1 cellular context compared by ENCODE assay signal in the genomic region with DNA sequence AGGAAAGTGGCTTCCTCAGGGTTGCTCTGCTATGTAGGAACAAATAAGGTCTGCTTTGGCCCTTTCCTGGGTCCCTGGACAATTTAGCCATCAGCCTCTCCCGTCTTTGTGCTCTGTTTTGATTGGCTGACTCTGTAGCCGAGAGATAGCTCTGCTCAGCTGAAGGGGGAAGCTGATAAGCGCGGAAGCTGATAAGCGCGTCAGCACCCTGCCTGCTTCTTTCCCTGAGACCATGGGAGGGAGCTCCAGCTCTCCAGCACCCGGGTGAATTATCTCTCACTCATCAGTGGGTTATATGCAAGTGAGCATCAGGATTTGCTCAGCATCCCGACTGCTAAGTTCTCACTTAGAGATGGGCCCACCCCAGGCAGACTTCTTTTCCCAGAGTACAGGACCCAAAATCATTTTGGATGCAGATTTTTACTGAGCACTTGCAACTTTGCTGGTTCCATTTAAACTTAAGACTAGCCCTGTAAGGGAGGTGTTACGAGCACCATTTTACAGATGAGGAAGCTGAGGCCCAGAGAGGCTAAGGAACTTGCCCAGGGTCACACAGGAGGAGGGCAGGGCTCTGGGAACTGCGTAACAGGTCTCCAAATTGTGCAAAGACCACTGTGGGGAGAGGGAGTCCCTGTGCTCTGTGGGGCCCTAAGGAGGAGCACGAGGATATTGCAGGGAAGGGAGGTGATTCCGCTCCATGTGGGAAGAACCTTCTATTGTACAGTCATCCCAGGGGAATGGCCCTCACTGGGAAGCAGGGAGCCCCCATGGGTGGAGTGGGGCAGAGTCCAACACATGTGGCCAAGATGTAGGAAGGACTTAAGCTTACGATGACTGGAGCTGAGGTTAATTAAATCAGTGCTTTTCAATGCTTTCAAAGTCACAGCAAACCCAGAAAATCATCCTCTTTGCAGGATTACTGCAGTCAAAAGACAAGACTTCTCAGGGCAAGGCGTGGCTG.
TF ChIP-seq lines count a peak whose summit lies in the region.

No MANE protein-coding gene starts in this region.

TF ChIP-seq in K562, 482 proteins besides CTCF, POLR2A, EP300 and RAD21 (continued from another document and continues in another):
- TF ChIP-seq DNMT1 (IDR thresholded peaks at IDR 0.05) = no peak
- TF ChIP-seq STAT5A (IDR thresholded peaks at IDR 0.05; ENCODE audit: borderline replicate concordance, low read length) = peak; percentile 77; the same call in 1 of the 2 replicates
- TF ChIP-seq MEF2A (IDR thresholded peaks at IDR 0.05; ENCODE audit: control insufficient read depth, low read depth, low read length) = no peak
- TF ChIP-seq MYC (IDR thresholded peaks at IDR 0.05; ENCODE audit: low read depth, low read length) = 0 out of 2 replicates have a peak, but pooled peaks have one; percentile 22
- TF ChIP-seq MYC (CRISPR knock-in tag; IDR thresholded peaks at IDR 0.05; ENCODE audit: borderline replicate concordance, low read depth) = no peak
- no peak for TF ChIP-seq NFE2 (IDR thresholded peaks at IDR 0.05; ENCODE audit: low read depth)
- TF ChIP-seq ZBED1 (IDR thresholded peaks at IDR 0.05) = 0 out of 2 replicates have a peak, but pooled peaks have one; percentile 50
- peak; percentile 61 for TF ChIP-seq MEIS2 (IDR thresholded peaks at IDR 0.05; ENCODE audit: partially characterized antibody)
- TF ChIP-seq CBX1 (IDR thresholded peaks at IDR 0.05; ENCODE audit: low read depth) = no peak
- no peak for TF ChIP-seq STAT5B (CRISPR knock-in tag; IDR thresholded peaks at IDR 0.05)
- no peak for TF ChIP-seq E2F1 (CRISPR knock-in tag; IDR thresholded peaks at IDR 0.05)
- TF ChIP-seq ZBTB7A (IDR thresholded peaks at IDR 0.05; ENCODE audit: borderline replicate concordance, control insufficient read depth, low read depth, low read length) = no peak
- TF ChIP-seq, protein P1, sequence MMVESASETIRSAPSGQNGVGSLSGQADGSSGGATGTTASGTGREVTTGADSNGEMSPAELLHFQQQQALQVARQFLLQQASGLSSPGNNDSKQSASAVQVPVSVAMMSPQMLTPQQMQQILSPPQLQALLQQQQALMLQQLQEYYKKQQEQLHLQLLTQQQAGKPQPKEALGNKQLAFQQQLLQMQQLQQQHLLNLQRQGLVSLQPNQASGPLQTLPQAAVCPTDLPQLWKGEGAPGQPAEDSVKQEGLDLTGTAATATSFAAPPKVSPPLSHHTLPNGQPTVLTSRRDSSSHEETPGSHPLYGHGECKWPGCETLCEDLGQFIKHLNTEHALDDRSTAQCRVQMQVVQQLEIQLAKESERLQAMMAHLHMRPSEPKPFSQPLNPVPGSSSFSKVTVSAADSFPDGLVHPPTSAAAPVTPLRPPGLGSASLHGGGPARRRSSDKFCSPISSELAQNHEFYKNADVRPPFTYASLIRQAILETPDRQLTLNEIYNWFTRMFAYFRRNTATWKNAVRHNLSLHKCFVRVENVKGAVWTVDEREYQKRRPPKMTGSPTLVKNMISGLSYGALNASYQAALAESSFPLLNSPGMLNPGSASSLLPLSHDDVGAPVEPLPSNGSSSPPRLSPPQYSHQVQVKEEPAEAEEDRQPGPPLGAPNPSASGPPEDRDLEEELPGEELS (CRISPR knock-in tag; IDR thresholded peaks at IDR 0.05; ENCODE audit: borderline replicate concordance) = no peak
- TF ChIP-seq PHF21A (IDR thresholded peaks at IDR 0.05; ENCODE audit: borderline replicate concordance, low read depth) = no peak
- peak; percentile 91 for TF ChIP-seq CREM (IDR thresholded peaks at IDR 0.05; ENCODE audit: low read depth)
- TF ChIP-seq, protein P2, sequence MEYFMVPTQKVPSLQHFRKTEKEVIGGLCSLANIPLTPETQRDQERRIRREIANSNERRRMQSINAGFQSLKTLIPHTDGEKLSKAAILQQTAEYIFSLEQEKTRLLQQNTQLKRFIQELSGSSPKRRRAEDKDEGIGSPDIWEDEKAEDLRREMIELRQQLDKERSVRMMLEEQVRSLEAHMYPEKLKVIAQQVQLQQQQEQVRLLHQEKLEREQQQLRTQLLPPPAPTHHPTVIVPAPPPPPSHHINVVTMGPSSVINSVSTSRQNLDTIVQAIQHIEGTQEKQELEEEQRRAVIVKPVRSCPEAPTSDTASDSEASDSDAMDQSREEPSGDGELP (CRISPR knock-in tag; IDR thresholded peaks at IDR 0.05; ENCODE audit: borderline replicate concordance) = peak; percentile 95
- TF ChIP-seq E4F1 (CRISPR knock-in tag; IDR thresholded peaks at IDR 0.05; ENCODE audit: borderline replicate concordance) = no peak
- no peak for TF ChIP-seq RBM25 (IDR thresholded peaks at IDR 0.05; ENCODE audit: low read depth, low read length, severe bottlenecking)
- TF ChIP-seq JUND (IDR thresholded peaks at IDR 0.05; ENCODE audit: borderline replicate concordance, low read depth, low read length) = peak; percentile 68
- TF ChIP-seq JUND (tag; IDR thresholded peaks at IDR 0.05; ENCODE audit: borderline replicate concordance, low read depth, low read length) = peak; percentile 44; the same call in 1 of the 3 replicates
- no peak for TF ChIP-seq JUN (IDR thresholded peaks at IDR 0.05; ENCODE audit: borderline replicate concordance, low read depth, low read length)
- no peak for TF ChIP-seq JUN (CRISPR knock-in tag; IDR thresholded peaks at IDR 0.05; ENCODE audit: borderline replicate concordance)
- 0 out of 2 replicates have a peak, but pooled peaks have one; percentile 53 for TF ChIP-seq ZNF175 (CRISPR knock-in tag; IDR thresholded peaks at IDR 0.05; ENCODE audit: low read depth)
- TF ChIP-seq EWSR1 (IDR thresholded peaks at IDR 0.05; ENCODE audit: borderline replicate concordance, low read depth, partially characterized antibody) = no peak
- TF ChIP-seq CCNT2 (IDR thresholded peaks at IDR 0.05; ENCODE audit: borderline replicate concordance, extremely low read depth, insufficient read length, low read depth, low read length) = peak; percentile 75
- TF ChIP-seq FUS (optimal IDR thresholded peaks at IDR 0.05; ENCODE audit: low read depth, low read length) = no peak
- 0 out of 2 replicates have a peak, but pooled peaks have one; percentile 26 for TF ChIP-seq MYNN (IDR thresholded peaks at IDR 0.05)
- no peak for TF ChIP-seq MYNN (CRISPR knock-in tag; IDR thresholded peaks at IDR 0.05)
- 0 out of 2 replicates have a peak, but pooled peaks have one; percentile 16 for TF ChIP-seq USF1 (CRISPR knock-in tag; IDR thresholded peaks at IDR 0.05)
- no peak for TF ChIP-seq U2AF1 (optimal IDR thresholded peaks at IDR 0.05; ENCODE audit: low read depth, low read length)
- no peak for TF ChIP-seq ELF2 (CRISPR knock-in tag; IDR thresholded peaks at IDR 0.05)
- peak; percentile 87 for TF ChIP-seq PML (IDR thresholded peaks at IDR 0.05; ENCODE audit: low read length)
- TF ChIP-seq HLTF (IDR thresholded peaks at IDR 0.05) = no peak
- TF ChIP-seq SUPT5H (IDR thresholded peaks at IDR 0.05) = no peak
- peak; percentile 52 to 57; a peak in 3 of 4 replicates for TF ChIP-seq TRIM24 (IDR thresholded peaks at IDR 0.05)
- TF ChIP-seq, protein P3, sequence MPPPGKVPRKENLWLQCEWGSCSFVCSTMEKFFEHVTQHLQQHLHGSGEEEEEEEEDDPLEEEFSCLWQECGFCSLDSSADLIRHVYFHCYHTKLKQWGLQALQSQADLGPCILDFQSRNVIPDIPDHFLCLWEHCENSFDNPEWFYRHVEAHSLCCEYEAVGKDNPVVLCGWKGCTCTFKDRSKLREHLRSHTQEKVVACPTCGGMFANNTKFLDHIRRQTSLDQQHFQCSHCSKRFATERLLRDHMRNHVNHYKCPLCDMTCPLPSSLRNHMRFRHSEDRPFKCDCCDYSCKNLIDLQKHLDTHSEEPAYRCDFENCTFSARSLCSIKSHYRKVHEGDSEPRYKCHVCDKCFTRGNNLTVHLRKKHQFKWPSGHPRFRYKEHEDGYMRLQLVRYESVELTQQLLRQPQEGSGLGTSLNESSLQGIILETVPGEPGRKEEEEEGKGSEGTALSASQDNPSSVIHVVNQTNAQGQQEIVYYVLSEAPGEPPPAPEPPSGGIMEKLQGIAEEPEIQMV (tag; conservative IDR thresholded peaks at IDR 0.05; ENCODE audit: low read depth) = no peak
- no peak for TF ChIP-seq SAFB2 (IDR thresholded peaks at IDR 0.05; ENCODE audit: borderline replicate concordance, low read depth, low read length, severe bottlenecking)
- no peak for TF ChIP-seq ZBTB5 (IDR thresholded peaks at IDR 0.05)
- TF ChIP-seq, protein P4, sequence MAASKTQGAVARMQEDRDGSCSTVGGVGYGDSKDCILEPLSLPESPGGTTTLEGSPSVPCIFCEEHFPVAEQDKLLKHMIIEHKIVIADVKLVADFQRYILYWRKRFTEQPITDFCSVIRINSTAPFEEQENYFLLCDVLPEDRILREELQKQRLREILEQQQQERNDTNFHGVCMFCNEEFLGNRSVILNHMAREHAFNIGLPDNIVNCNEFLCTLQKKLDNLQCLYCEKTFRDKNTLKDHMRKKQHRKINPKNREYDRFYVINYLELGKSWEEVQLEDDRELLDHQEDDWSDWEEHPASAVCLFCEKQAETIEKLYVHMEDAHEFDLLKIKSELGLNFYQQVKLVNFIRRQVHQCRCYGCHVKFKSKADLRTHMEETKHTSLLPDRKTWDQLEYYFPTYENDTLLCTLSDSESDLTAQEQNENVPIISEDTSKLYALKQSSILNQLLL (CRISPR knock-in tag; IDR thresholded peaks at IDR 0.05; ENCODE audit: borderline replicate concordance) = no peak
- peak; percentile 63; the same call in 1 of the 2 replicates for TF ChIP-seq FOSL1 (tag; conservative IDR thresholded peaks at IDR 0.05)
- no peak for TF ChIP-seq CAMTA2 (CRISPR knock-in tag; conservative IDR thresholded peaks at IDR 0.05)
- peak; percentile 87 for TF ChIP-seq GATA2 (CRISPR knock-in tag; IDR thresholded peaks at IDR 0.05)
- no peak for TF ChIP-seq XRCC4 (IDR thresholded peaks at IDR 0.05; ENCODE audit: extremely low read depth, insufficient read depth, insufficient read length)
- peak; percentile 60 for TF ChIP-seq SMARCC2 (IDR thresholded peaks at IDR 0.05; ENCODE audit: low read depth)
- TF ChIP-seq GTF2A2 (tag; IDR thresholded peaks at IDR 0.05) = no peak
- TF ChIP-seq, protein P5, sequence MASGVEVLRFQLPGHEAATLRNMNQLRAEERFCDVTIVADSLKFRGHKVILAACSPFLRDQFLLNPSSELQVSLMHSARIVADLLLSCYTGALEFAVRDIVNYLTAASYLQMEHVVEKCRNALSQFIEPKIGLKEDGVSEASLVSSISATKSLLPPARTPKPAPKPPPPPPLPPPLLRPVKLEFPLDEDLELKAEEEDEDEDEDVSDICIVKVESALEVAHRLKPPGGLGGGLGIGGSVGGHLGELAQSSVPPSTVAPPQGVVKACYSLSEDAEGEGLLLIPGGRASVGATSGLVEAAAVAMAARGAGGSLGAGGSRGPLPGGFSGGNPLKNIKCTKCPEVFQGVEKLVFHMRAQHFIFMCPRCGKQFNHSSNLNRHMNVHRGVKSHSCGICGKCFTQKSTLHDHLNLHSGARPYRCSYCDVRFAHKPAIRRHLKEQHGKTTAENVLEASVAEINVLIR (CRISPR knock-in tag; IDR thresholded peaks at IDR 0.05) = peak; percentile 50
- no peak for TF ChIP-seq NR4A1 (CRISPR knock-in tag; IDR thresholded peaks at IDR 0.05)
- no peak for TF ChIP-seq NR4A1 (tag; IDR thresholded peaks at IDR 0.05)
- TF ChIP-seq TAL1 (IDR thresholded peaks at IDR 0.05) = peak; percentile 94
- TF ChIP-seq KAT2B (IDR thresholded peaks at IDR 0.05; ENCODE audit: low read depth, low read length) = no peak
